In genomic region chr11:68077617-68078592, GRCh38 we compare ENCODE assay signal across 17 cellular contexts. TPM values are rescaled to one million over a fixed set of nuclear protein-coding genes. Genes with fewer than 3 reads are reported as not detected.
A peak's percentile ranks its signal among the peaks of the same experiment; 100 is the strongest.
DNase-seq lines count a peak whose midpoint lies in the region; ATAC-seq and TF ChIP-seq lines count a peak whose summit lies in the region.
"Had no signal": no experiment of that assay in that cellular context is flagged by ENCODE, and none has a peak within 500 bp of the region (broad histone marks: within the 10 kb centered on the region; RNA-seq: fewer than 3 reads in every experiment).

No MANE protein-coding gene starts in this region.

- H3K4me1 ChIP-seq in left ventricle myocardium inferior (peaks cover 14% of the 10 kb centered on the region), upper lobe of right lung (peaks cover 5% of the 10 kb centered on the region)

- H3K36me3 ChIP-seq in left ventricle myocardium inferior (peaks cover 21% of the 10 kb centered on the region), upper lobe of right lung (peaks cover 39% of the 10 kb centered on the region)

- no peak overlapping the region for H3K27ac ChIP-seq in left ventricle myocardium inferior (replicated peaks)
- H3K27ac ChIP-seq in upper lobe of right lung, result no peak overlapping the region
- H3K27ac ChIP-seq: KMS-11 had no signal

- peak; percentile 49 for ATAC-seq in Right ventricle myocardium inferior
- ATAC-seq in HG03571 (IDR thresholded peaks at IDR 0.05; ENCODE audit: unreplicated experiment), result peak; percentile 82
- peak; percentile 30 to 73 for ATAC-seq in left cardiac atrium
- peak; percentile 15 for ATAC-seq in upper lobe of right lung
- ATAC-seq in HG03442 (IDR thresholded peaks at IDR 0.05; ENCODE audit: unreplicated experiment), result no peak
- ATAC-seq: effector memory CD8-positive, alpha-beta T cell had no signal

- DNase-seq in Right ventricle myocardium inferior (ENCODE audit: missing footprints) (no peak), left ventricle myocardium inferior (no peak), left cardiac atrium (no peak), upper lobe of right lung (no peak), mesenteric fat pad (ENCODE audit: low spot score) (no peak)
- no peak for DNase-seq in stimulated activated CD4-positive, alpha-beta T cell treated with anti-CD3 and anti-CD28 coated beads, Interleukin-1b, Interleukin-23, amount 100 ng/mL, for 48 hours
- DNase-seq: activated CD8-positive, alpha-beta memory T cell treated with anti-CD3 and anti-CD28 coated beads, Interleukin-2, amount 50 U/mL, for 48 hours; aorta; DMS53; effector memory CD8-positive, alpha-beta T cell; mammary epithelial cell; NCI-H2107; RPMI8226; stimulated activated CD4-positive, alpha-beta T cell treated with anti-CD3 and anti-CD28 coated beads, Interleukin-4, amount 100 ng/mL, for 24 hours had no signal

- TF ChIP-seq CTCF in left ventricle myocardium inferior (IDR thresholded peaks at IDR 0.05; ENCODE audit: borderline replicate concordance), result no peak
- no peak for TF ChIP-seq CTCF in upper lobe of right lung (IDR thresholded peaks at IDR 0.05)

- intact Hi-C loops in Right ventricle myocardium inferior (cut with DNase I), result no loop called here
- intact Hi-C loops in left ventricle myocardium inferior (cut with micrococcal nuclease), result no loop called here
- intact Hi-C loops in left cardiac atrium (cut with DNase I), result no loop called here
- intact Hi-C loops in upper lobe of right lung (cut with DNase I), result no loop called here

- H3K4me3 ChIP-seq in left ventricle myocardium inferior, result no peak overlapping the region
- no peak overlapping the region for H3K4me3 ChIP-seq in upper lobe of right lung

- H3K9me3 ChIP-seq in left ventricle myocardium inferior (replicated peaks) (no peaks in the 10 kb centered on the region), upper lobe of right lung (no peaks in the 10 kb centered on the region)

- H3K27me3 ChIP-seq in left ventricle myocardium inferior (ENCODE audit: low read depth), result no peaks in the 10 kb centered on the region
- no peaks in the 10 kb centered on the region for H3K27me3 ChIP-seq in upper lobe of right lung

RNA-seq across cellular contexts. Expression of gene TCIRG1, which starts 39.1 kb away (rescaled TPM):
- total RNA-seq in Right ventricle myocardium inferior (30.4 TPM), left ventricle myocardium inferior (23.4 TPM), left cardiac atrium (10 to 100 TPM; 39.5 to 51.7 TPM), upper lobe of right lung (216 TPM), mesenteric fat pad (112 TPM)

RNA-seq across cellular contexts. Expression of gene CHKA, which starts 43.3 kb away (rescaled TPM):
- total RNA-seq in Right ventricle myocardium inferior (7.6 TPM), left ventricle myocardium inferior (8.7 TPM), left cardiac atrium (10 to 100 TPM in 1 of 2 donors, 1 to 10 TPM in 1; 7.8 to 11.8 TPM), upper lobe of right lung (53.3 TPM), mesenteric fat pad (33.4 TPM)

RNA-seq across cellular contexts. Expression of gene NDUFS8, which starts 47.4 kb away (rescaled TPM):
- 479 TPM for total RNA-seq in Right ventricle myocardium inferior
- 436 TPM for total RNA-seq in left ventricle myocardium inferior
- total RNA-seq in left cardiac atrium, result 100 to 1,000 TPM; 304 to 342 TPM
- 118 TPM for total RNA-seq in upper lobe of right lung
- total RNA-seq in mesenteric fat pad, result 134 TPM
